Comparison of ENCODE assay signal across 16 cellular contexts in the genomic region with DNA sequence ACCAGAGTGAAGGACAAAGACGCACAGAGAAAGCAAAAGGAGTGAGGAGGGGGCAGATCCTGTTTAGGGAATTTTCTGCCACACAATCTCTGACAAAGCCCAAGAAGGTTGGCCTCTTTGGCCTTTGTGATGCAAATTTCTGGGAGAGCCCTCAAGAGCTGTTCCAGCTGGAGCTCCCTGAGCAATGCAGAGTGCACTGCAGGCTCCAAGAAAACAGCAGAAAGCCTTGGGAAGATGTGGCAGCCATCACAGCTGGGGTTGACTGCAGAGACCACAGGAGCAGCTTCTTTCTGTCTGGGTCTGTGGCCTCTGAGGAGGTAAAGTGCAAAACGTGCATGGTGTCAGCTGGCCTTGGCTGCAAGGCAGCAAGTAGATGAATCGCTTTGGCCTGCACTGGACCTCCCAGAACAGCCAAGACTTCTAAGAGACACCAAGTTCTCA.
DNase-seq lines count a peak whose midpoint lies in the region; ATAC-seq and TF ChIP-seq lines count a peak whose summit lies in the region.
"Had no signal": no experiment of that assay in that cellular context is flagged by ENCODE, and none has a peak within 500 bp of the region (broad histone marks: within the 10 kb centered on the region; RNA-seq: fewer than 3 reads in every experiment).

No MANE protein-coding gene starts in this region.

- peaks cover 5% of the 10 kb centered on the region for H3K4me1 Mint-ChIP-seq in mesothelial cell of epicardium
- H3K4me1 Mint-ChIP-seq in activated T-cell treated with anti-CD3 and anti-CD28 coated beads, Interleukin-2, amount 50 U/mL, for 72 hours (ENCODE audit: low read depth), result peaks cover 6% of the 10 kb centered on the region

- no peak for TF ChIP-seq POLR2A in upper lobe of left lung (IDR thresholded peaks at IDR 0.05)

- H3K4me3 ChIP-seq in NT2/D1 (ENCODE audit: insufficient read length, low read depth), result no peak overlapping the region
- H3K4me3 ChIP-seq in cardiac muscle cell, result no peak overlapping the region
- H3K4me3 ChIP-seq in upper lobe of left lung, result no peak overlapping the region

- H3K36me3 ChIP-seq in NT2/D1 (ENCODE audit: insufficient read depth, insufficient read length, low read length) (no peaks in the 10 kb centered on the region), cardiac muscle cell (no peaks in the 10 kb centered on the region), upper lobe of left lung (no peaks in the 10 kb centered on the region)

- H3K27me3 ChIP-seq in NT2/D1 (ENCODE audit: insufficient read depth, insufficient read length) (no peaks in the 10 kb centered on the region), cardiac muscle cell (no peaks in the 10 kb centered on the region), upper lobe of left lung (no peaks in the 10 kb centered on the region)

- H3K27ac ChIP-seq in cardiac muscle cell (no peak overlapping the region), upper lobe of left lung (no peak overlapping the region)
- H3K27ac ChIP-seq: C4-2B had no signal

- H3K4me1 ChIP-seq in NT2/D1 (ENCODE audit: insufficient read depth, insufficient read length) (peaks cover 2% of the 10 kb centered on the region), cardiac muscle cell (ENCODE audit: low read depth) (no peaks in the 10 kb centered on the region), upper lobe of left lung (peaks cover 0 to 9% (median 8%) of the 10 kb centered on the region in 4 donors)

- peak overlapping the region; percentile 28 for H3K27ac Mint-ChIP-seq in mesothelial cell of epicardium
- no peak overlapping the region for H3K27ac Mint-ChIP-seq in activated T-cell treated with anti-CD3 and anti-CD28 coated beads, Interleukin-2, amount 50 U/mL, for 72 hours
- H3K27ac Mint-ChIP-seq: activated CD8-positive, alpha-beta memory T cell treated with anti-CD3 and anti-CD28 coated beads, Interleukin-2, amount 10 ng/mL, durations not matched to agents 7 days and 5 days; activated naive CD4-positive, alpha-beta T cell treated with anti-CD3 and anti-CD28 coated beads, Interleukin-2, amount 10 ng/mL, durations not matched to agents 7 days and 5 days had no signal

- ATAC-seq in upper lobe of left lung (ENCODE audit: low FRiP score in 2 of 2), result peak; percentile 15 to 59
- no peak for ATAC-seq in activated T-cell treated with anti-CD3 and anti-CD28 coated beads, Interleukin-2, amount 50 U/mL, for 72 hours (replicated peaks in 1 of 2)
- ATAC-seq: activated CD8-positive, alpha-beta memory T cell treated with anti-CD3 and anti-CD28 coated beads, Interleukin-2, amount 10 ng/mL, durations not matched to agents 7 days and 5 days; HCT116; SK-N-SH treated with all-trans-retinoic acid at 6 μM for 48 hours had no signal

- no peaks in the 10 kb centered on the region for H3K27me3 Mint-ChIP-seq in mesothelial cell of epicardium (ENCODE audit: low read depth)
- no peaks in the 10 kb centered on the region for H3K27me3 Mint-ChIP-seq in activated T-cell treated with anti-CD3 and anti-CD28 coated beads, Interleukin-2, amount 50 U/mL, for 72 hours (ENCODE audit: low read depth)
- H3K27me3 Mint-ChIP-seq: activated CD8-positive, alpha-beta memory T cell treated with anti-CD3 and anti-CD28 coated beads, Interleukin-2, amount 10 ng/mL, durations not matched to agents 7 days and 5 days; activated naive CD4-positive, alpha-beta T cell treated with anti-CD3 and anti-CD28 coated beads, Interleukin-2, amount 10 ng/mL, durations not matched to agents 7 days and 5 days had no signal

- TF ChIP-seq CTCF in cardiac muscle cell (IDR thresholded peaks at IDR 0.05; ENCODE audit: low read depth, low read length) (no peak), mesothelial cell of epicardium (IDR thresholded peaks at IDR 0.05; ENCODE audit: unreplicated experiment) (no peak), upper lobe of left lung (IDR thresholded peaks at IDR 0.05) (no peak)

- TF ChIP-seq EP300 in upper lobe of left lung (IDR thresholded peaks at IDR 0.05), result no peak

- DNase-seq in NT2/D1 (ENCODE audit: low read depth, low spot score), result peak; percentile 100
- peak; percentile 10 to 18 for DNase-seq in cardiac muscle cell (ENCODE audit: low read depth in 1 of 2, low spot score in 1 of 2)
- DNase-seq in mesothelial cell of epicardium (ENCODE audit: low spot score in 2 of 2, unreplicated experiment in 2 of 2), result no peak
- no peak for DNase-seq in upper lobe of left lung
- no peak for DNase-seq in activated T-cell treated with anti-CD3 and anti-CD28 coated beads, Interleukin-2, amount 50 U/mL, for 72 hours
- DNase-seq in DMS153 treated with DMSO at 0.1 percent for 48 hours (lab: John Stamatoyannopoulos, UW; ENCODE audit: unreplicated experiment), result no peak
- DNase-seq in NCI-H2081 treated with DMSO at 0.1 percent for 48 hours (lab: John Stamatoyannopoulos, UW), result no peak
- DNase-seq: activated CD8-positive, alpha-beta memory T cell treated with anti-CD3 and anti-CD28 coated beads, Interleukin-2, amount 10 ng/mL, durations not matched to agents 7 days and 5 days; activated naive CD4-positive, alpha-beta T cell treated with anti-CD3 and anti-CD28 coated beads, Interleukin-2, amount 10 ng/mL, durations not matched to agents 7 days and 5 days; central memory CD4-positive, alpha-beta T cell; MM.1S; NCI-H345; stimulated activated naive CD4-positive, alpha-beta T cell treated with Interleukin-2 at 50 U/mL for 16 hours had no signal

- H3K9ac ChIP-seq in NT2/D1 (ENCODE audit: insufficient read length, low read depth), result no peak overlapping the region

- 70 to 79% methylated on average over 3 of the region's 3 CpGs for WGBS in upper lobe of left lung, 2 donors

- H3K9me3 Mint-ChIP-seq in mesothelial cell of epicardium, result peaks cover 6% of the 10 kb centered on the region
- peaks cover 0 to 2% of the 10 kb centered on the region in 2 donors for H3K9me3 Mint-ChIP-seq in activated T-cell treated with anti-CD3 and anti-CD28 coated beads, Interleukin-2, amount 50 U/mL, for 72 hours

- no peak overlapping the region for H3K4me3 Mint-ChIP-seq in mesothelial cell of epicardium
- H3K4me3 Mint-ChIP-seq in activated T-cell treated with anti-CD3 and anti-CD28 coated beads, Interleukin-2, amount 50 U/mL, for 72 hours, result no peak overlapping the region
- H3K4me3 Mint-ChIP-seq: activated CD8-positive, alpha-beta memory T cell treated with anti-CD3 and anti-CD28 coated beads, Interleukin-2, amount 10 ng/mL, durations not matched to agents 7 days and 5 days; activated naive CD4-positive, alpha-beta T cell treated with anti-CD3 and anti-CD28 coated beads, Interleukin-2, amount 10 ng/mL, durations not matched to agents 7 days and 5 days had no signal

- H3K9me3 ChIP-seq in NT2/D1 (ENCODE audit: insufficient read depth, low read length) (no peaks in the 10 kb centered on the region), cardiac muscle cell (ENCODE audit: low read depth) (no peaks in the 10 kb centered on the region), upper lobe of left lung (no peaks in the 10 kb centered on the region)

- no peaks in the 10 kb centered on the region for H3K36me3 Mint-ChIP-seq in mesothelial cell of epicardium
- H3K36me3 Mint-ChIP-seq in activated T-cell treated with anti-CD3 and anti-CD28 coated beads, Interleukin-2, amount 50 U/mL, for 72 hours (ENCODE audit: insufficient read depth in 2 of 2), result peaks cover 5 to 10% of the 10 kb centered on the region in 2 donors

Comparison
In these comparisons a context has a peak if more than half of its experiments do, and no peak if none do; other contexts are left out.
1. DNase-seq: peak in NT2/D1 (single experiment) and cardiac muscle cell (2 of 2); none in mesothelial cell of epicardium (0 of 2), upper lobe of left lung (0 of 2), activated T-cell treated with anti-CD3 and anti-CD28 coated beads, Interleukin-2, amount 50 U/mL, for 72 hours (0 of 2), DMS153 treated with DMSO at 0.1 percent for 48 hours (single experiment) and NCI-H2081 treated with DMSO at 0.1 percent for 48 hours (single experiment).
2. ATAC-seq: peak in upper lobe of left lung (2 of 2); none in activated T-cell treated with anti-CD3 and anti-CD28 coated beads, Interleukin-2, amount 50 U/mL, for 72 hours (0 of 2).